1 cellular context compared by ENCODE assay signal in genomic region chr16:71484006-71484893, GRCh38.
TF ChIP-seq lines count a peak whose summit lies in the region.

No MANE protein-coding gene starts in this region.

TF ChIP-seq in GM12878, 131 proteins besides CTCF, POLR2A, EP300 and RAD21 (continued from another document and continues in another):
- peak; percentile 90 for TF ChIP-seq PML (IDR thresholded peaks at IDR 0.05; ENCODE audit: low read length)
- peak; percentile 88 for TF ChIP-seq POLR2AphosphoS2 (IDR thresholded peaks at IDR 0.05; ENCODE audit: low read depth, low read length)
- no peak for TF ChIP-seq ZNF592 (IDR thresholded peaks at IDR 0.05)
- TF ChIP-seq, protein P1, sequence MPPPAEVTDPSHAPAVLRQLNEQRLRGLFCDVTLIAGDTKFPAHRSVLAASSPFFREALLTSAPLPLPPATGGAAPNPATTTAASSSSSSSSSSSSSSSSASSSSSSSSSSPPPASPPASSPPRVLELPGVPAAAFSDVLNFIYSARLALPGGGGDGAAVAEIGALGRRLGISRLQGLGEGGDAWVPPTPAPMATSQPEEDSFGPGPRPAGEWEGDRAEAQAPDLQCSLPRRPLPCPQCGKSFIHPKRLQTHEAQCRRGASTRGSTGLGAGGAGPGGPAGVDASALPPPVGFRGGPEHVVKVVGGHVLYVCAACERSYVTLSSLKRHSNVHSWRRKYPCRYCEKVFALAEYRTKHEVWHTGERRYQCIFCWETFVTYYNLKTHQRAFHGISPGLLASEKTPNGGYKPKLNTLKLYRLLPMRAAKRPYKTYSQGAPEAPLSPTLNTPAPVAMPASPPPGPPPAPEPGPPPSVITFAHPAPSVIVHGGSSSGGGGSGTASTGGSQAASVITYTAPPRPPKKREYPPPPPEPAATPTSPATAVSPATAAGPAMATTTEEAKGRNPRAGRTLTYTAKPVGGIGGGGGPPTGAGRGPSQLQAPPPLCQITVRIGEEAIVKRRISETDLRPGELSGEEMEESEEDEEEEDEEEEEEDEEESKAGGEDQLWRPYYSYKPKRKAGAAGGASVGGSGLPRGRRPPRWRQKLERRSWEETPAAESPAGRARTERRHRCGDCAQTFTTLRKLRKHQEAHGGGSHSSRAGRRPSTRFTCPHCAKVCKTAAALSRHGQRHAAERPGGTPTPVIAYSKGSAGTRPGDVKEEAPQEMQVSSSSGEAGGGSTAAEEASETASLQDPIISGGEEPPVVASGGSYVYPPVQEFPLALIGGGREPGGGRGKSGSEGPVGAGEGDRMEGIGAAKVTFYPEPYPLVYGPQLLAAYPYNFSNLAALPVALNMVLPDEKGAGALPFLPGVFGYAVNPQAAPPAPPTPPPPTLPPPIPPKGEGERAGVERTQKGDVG (CRISPR knock-in tag; IDR thresholded peaks at IDR 0.05): no peak
- TF ChIP-seq STAT1 (conservative IDR thresholded peaks at IDR 0.05): 0 out of 2 replicates have a peak, but pooled peaks have one; percentile 33
- peak; percentile 63; the same call in 1 of the 2 replicates for TF ChIP-seq ASH2L (IDR thresholded peaks at IDR 0.05; ENCODE audit: borderline replicate concordance, low read depth)
- peak; percentile 41; the same call in 1 of the 2 replicates for TF ChIP-seq BACH1 (IDR thresholded peaks at IDR 0.05; ENCODE audit: borderline replicate concordance)
- no peak for TF ChIP-seq TARDBP (IDR thresholded peaks at IDR 0.05; ENCODE audit: borderline replicate concordance)
- TF ChIP-seq JUND (IDR thresholded peaks at IDR 0.05; ENCODE audit: low read depth, low read length): no peak
- no peak for TF ChIP-seq JUNB (IDR thresholded peaks at IDR 0.05)
- peak; percentile 92 for TF ChIP-seq RUNX3 (IDR thresholded peaks at IDR 0.05; ENCODE audit: low read length)
- TF ChIP-seq, protein P2, sequence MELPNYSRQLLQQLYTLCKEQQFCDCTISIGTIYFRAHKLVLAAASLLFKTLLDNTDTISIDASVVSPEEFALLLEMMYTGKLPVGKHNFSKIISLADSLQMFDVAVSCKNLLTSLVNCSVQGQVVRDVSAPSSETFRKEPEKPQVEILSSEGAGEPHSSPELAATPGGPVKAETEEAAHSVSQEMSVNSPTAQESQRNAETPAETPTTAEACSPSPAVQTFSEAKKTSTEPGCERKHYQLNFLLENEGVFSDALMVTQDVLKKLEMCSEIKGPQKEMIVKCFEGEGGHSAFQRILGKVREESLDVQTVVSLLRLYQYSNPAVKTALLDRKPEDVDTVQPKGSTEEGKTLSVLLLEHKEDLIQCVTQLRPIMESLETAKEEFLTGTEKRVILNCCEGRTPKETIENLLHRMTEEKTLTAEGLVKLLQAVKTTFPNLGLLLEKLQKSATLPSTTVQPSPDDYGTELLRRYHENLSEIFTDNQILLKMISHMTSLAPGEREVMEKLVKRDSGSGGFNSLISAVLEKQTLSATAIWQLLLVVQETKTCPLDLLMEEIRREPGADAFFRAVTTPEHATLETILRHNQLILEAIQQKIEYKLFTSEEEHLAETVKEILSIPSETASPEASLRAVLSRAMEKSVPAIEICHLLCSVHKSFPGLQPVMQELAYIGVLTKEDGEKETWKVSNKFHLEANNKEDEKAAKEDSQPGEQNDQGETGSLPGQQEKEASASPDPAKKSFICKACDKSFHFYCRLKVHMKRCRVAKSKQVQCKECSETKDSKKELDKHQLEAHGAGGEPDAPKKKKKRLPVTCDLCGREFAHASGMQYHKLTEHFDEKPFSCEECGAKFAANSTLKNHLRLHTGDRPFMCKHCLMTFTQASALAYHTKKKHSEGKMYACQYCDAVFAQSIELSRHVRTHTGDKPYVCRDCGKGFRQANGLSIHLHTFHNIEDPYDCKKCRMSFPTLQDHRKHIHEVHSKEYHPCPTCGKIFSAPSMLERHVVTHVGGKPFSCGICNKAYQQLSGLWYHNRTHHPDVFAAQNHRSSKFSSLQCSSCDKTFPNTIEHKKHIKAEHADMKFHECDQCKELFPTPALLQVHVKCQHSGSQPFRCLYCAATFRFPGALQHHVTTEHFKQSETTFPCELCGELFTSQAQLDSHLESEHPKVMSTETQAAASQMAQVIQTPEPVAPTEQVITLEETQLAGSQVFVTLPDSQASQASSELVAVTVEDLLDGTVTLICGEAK (IDR thresholded peaks at IDR 0.05; ENCODE audit: borderline replicate concordance): peak; percentile 90
- TF ChIP-seq MEF2A (IDR thresholded peaks at IDR 0.05; ENCODE audit: insufficient read depth, low read depth, low read length): no peak
- no peak for TF ChIP-seq HDAC2 (IDR thresholded peaks at IDR 0.05)
- TF ChIP-seq, protein P3, sequence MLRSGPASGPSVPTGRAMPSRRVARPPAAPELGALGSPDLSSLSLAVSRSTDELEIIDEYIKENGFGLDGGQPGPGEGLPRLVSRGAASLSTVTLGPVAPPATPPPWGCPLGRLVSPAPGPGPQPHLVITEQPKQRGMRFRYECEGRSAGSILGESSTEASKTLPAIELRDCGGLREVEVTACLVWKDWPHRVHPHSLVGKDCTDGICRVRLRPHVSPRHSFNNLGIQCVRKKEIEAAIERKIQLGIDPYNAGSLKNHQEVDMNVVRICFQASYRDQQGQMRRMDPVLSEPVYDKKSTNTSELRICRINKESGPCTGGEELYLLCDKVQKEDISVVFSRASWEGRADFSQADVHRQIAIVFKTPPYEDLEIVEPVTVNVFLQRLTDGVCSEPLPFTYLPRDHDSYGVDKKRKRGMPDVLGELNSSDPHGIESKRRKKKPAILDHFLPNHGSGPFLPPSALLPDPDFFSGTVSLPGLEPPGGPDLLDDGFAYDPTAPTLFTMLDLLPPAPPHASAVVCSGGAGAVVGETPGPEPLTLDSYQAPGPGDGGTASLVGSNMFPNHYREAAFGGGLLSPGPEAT (IDR thresholded peaks at IDR 0.05; ENCODE audit: low read depth): peak; percentile 87
- TF ChIP-seq, protein P4, sequence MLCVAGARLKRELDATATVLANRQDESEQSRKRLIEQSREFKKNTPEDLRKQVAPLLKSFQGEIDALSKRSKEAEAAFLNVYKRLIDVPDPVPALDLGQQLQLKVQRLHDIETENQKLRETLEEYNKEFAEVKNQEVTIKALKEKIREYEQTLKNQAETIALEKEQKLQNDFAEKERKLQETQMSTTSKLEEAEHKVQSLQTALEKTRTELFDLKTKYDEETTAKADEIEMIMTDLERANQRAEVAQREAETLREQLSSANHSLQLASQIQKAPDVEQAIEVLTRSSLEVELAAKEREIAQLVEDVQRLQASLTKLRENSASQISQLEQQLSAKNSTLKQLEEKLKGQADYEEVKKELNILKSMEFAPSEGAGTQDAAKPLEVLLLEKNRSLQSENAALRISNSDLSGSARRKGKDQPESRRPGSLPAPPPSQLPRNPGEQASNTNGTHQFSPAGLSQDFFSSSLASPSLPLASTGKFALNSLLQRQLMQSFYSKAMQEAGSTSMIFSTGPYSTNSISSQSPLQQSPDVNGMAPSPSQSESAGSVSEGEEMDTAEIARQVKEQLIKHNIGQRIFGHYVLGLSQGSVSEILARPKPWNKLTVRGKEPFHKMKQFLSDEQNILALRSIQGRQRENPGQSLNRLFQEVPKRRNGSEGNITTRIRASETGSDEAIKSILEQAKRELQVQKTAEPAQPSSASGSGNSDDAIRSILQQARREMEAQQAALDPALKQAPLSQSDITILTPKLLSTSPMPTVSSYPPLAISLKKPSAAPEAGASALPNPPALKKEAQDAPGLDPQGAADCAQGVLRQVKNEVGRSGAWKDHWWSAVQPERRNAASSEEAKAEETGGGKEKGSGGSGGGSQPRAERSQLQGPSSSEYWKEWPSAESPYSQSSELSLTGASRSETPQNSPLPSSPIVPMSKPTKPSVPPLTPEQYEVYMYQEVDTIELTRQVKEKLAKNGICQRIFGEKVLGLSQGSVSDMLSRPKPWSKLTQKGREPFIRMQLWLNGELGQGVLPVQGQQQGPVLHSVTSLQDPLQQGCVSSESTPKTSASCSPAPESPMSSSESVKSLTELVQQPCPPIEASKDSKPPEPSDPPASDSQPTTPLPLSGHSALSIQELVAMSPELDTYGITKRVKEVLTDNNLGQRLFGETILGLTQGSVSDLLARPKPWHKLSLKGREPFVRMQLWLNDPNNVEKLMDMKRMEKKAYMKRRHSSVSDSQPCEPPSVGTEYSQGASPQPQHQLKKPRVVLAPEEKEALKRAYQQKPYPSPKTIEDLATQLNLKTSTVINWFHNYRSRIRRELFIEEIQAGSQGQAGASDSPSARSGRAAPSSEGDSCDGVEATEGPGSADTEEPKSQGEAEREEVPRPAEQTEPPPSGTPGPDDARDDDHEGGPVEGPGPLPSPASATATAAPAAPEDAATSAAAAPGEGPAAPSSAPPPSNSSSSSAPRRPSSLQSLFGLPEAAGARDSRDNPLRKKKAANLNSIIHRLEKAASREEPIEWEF (IDR thresholded peaks at IDR 0.05; ENCODE audit: insufficient replicate concordance, low read depth, low read length): no peak
- no peak for TF ChIP-seq RFX5 (IDR thresholded peaks at IDR 0.05; ENCODE audit: low read depth, low read length)
- TF ChIP-seq, protein P5, sequence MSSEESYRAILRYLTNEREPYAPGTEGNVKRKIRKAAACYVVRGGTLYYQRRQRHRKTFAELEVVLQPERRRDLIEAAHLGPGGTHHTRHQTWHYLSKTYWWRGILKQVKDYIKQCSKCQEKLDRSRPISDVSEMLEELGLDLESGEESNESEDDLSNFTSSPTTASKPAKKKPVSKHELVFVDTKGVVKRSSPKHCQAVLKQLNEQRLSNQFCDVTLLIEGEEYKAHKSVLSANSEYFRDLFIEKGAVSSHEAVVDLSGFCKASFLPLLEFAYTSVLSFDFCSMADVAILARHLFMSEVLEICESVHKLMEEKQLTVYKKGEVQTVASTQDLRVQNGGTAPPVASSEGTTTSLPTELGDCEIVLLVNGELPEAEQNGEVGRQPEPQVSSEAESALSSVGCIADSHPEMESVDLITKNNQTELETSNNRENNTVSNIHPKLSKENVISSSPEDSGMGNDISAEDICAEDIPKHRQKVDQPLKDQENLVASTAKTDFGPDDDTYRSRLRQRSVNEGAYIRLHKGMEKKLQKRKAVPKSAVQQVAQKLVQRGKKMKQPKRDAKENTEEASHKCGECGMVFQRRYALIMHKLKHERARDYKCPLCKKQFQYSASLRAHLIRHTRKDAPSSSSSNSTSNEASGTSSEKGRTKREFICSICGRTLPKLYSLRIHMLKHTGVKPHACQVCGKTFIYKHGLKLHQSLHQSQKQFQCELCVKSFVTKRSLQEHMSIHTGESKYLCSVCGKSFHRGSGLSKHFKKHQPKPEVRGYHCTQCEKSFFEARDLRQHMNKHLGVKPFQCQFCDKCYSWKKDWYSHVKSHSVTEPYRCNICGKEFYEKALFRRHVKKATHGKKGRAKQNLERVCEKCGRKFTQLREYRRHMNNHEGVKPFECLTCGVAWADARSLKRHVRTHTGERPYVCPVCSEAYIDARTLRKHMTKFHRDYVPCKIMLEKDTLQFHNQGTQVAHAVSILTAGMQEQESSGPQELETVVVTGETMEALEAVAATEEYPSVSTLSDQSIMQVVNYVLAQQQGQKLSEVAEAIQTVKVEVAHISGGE (CRISPR knock-in tag; IDR thresholded peaks at IDR 0.05): no peak
- no peak for TF ChIP-seq TCF7 (IDR thresholded peaks at IDR 0.05; ENCODE audit: borderline replicate concordance)
- no peak for TF ChIP-seq ZSCAN29 (IDR thresholded peaks at IDR 0.05)
- TF ChIP-seq NRF1 (conservative IDR thresholded peaks at IDR 0.05; ENCODE audit: low read depth, low read length): no peak
- no peak for TF ChIP-seq SRF (IDR thresholded peaks at IDR 0.05; ENCODE audit: low read depth in 2 of 2, low read length in 2 of 2)
- peak; percentile 60 for TF ChIP-seq ZNF687 (IDR thresholded peaks at IDR 0.05)
